ENCODE assay signal across 11 cellular contexts in genomic region chr11:100632970-100633452, GRCh38. TPM values are rescaled to one million over a fixed set of nuclear protein-coding genes. Genes with fewer than 3 reads are reported as not detected.
A peak's percentile ranks its signal among the peaks of the same experiment; 100 is the strongest.
DNase-seq lines count a peak whose midpoint lies in the region; ATAC-seq and TF ChIP-seq lines count a peak whose summit lies in the region.
"Had no signal": no experiment of that assay in that cellular context is flagged by ENCODE, and none has a peak within 500 bp of the region (broad histone marks: within the 10 kb centered on the region; RNA-seq: fewer than 3 reads in every experiment).

No MANE protein-coding gene starts in this region.

- no peak overlapping the region for H3K4me3 ChIP-seq in lower leg skin (ENCODE audit: low read depth, poor library complexity, severe bottlenecking)

- no peak for TF ChIP-seq CTCF in lower leg skin (IDR thresholded peaks at IDR 0.05)

- 14 to 18% methylated on average over 5 of the region's 5 CpGs for WGBS in lower leg skin, 2 donors

- no peak for ATAC-seq in GM21360 (IDR thresholded peaks at IDR 0.05; ENCODE audit: unreplicated experiment)

- DNase-seq in NCI-H1417 (lab: John Stamatoyannopoulos, UW): peak; percentile 18 to 57 (median 26)
- no peak for DNase-seq in NCI-H1417 treated with DMSO at 0.1 percent for 48 hours (lab: John Stamatoyannopoulos, UW)
- peak; percentile 14 to 56 for DNase-seq in cerebellar nuclear complex (lab: John Stamatoyannopoulos, UW)
- DNase-seq in lower leg skin (ENCODE audit: low spot score in 2 of 2): peak; percentile 66 to 91
- DNase-seq in ureter (ENCODE audit: low spot score): peak; percentile 54
- no peak for DNase-seq in HPDE6-E6E7 (ENCODE audit: extremely low spot score)
- DNase-seq in COLO668 (lab: John Stamatoyannopoulos, UW; ENCODE audit: unreplicated experiment): no peak
- DNase-seq: 8988T; activated naive CD8-positive, alpha-beta T cell treated with anti-CD3 and anti-CD28 coated beads for 36 hours; SW 1271 had no signal

- intact Hi-C loops in lower leg skin (cut with DNase I; ENCODE audit: low total_unique reads): no loop called here

- no peak for TF ChIP-seq POLR2A in lower leg skin (IDR thresholded peaks at IDR 0.05)

RNA-seq across cellular contexts. Expression of gene ARHGAP42, which starts 54.1 kb away (rescaled TPM):
- 10 to 100 TPM in 3 of 4 donors, 1 to 10 TPM in 1; 7.6 to 22.2 (median 14.6) TPM for total RNA-seq in lower leg skin
- total RNA-seq in ureter: 32.6 TPM

Comparison
In these comparisons a context has a peak if more than half of its experiments do, and no peak if none do; other contexts are left out.
1. DNase-seq: peak in NCI-H1417 (3 of 3), cerebellar nuclear complex (2 of 2), lower leg skin (2 of 2) and ureter (single experiment); none in NCI-H1417 treated with DMSO at 0.1 percent for 48 hours (single experiment), HPDE6-E6E7 (single experiment) and COLO668 (single experiment).